8 cellular contexts compared by ENCODE assay signal in genomic region chr11:123741159-123741951, GRCh38. TPM values are rescaled to one million over a fixed set of nuclear protein-coding genes. Genes with fewer than 3 reads are reported as not detected.
DNase-seq lines count a peak whose midpoint lies in the region; ATAC-seq, FAIRE-seq and TF ChIP-seq lines count a peak whose summit lies in the region.

Gene ZNF202 (minus strand): TSS chr11:123741660. CDS start chr11:123730888, 10,772 bp downstream.

- FAIRE-seq in HepG2 (lab: Jason Lieb, UNC) = no peak

- H3K9me3 ChIP-seq in CD4-positive, alpha-beta T cell (ENCODE audit: control insufficient read depth, low read length) = no peaks in the 10 kb centered on the region
- no peaks in the 10 kb centered on the region for H3K9me3 ChIP-seq in HepG2 (ENCODE audit: low read length)

- peaks cover 45% of the 10 kb centered on the region for H3K4me1 Mint-ChIP-seq in CD4-positive, alpha-beta T cell (ENCODE audit: low read depth)

- CTCF ChIA-PET in CD4-positive, alpha-beta T cell (lab: Charles Lee) = no interaction called here
- CTCF ChIA-PET in HepG2 (lab: Yijun Ruan, JAX; ENCODE audit: low intra/inter-chr PET ratio, low total read pairs) = no interaction called here

- no peak for TF ChIP-seq RAD21 in HepG2 (CRISPR knock-in tag; IDR thresholded peaks at IDR 0.05)

- peak within 1 kb of the TSS; percentile 81 for H3K4me2 ChIP-seq in HepG2 (ENCODE audit: low read depth, low read length)

- no peaks in the 10 kb centered on the region for H4K20me1 ChIP-seq in HepG2 (ENCODE audit: insufficient read depth, low read length)

- peaks cover 32% of the 10 kb centered on the region for H3K79me2 ChIP-seq in HepG2 (ENCODE audit: insufficient read depth, low read length)

- TF ChIP-seq CTCF in CD4-positive, alpha-beta T cell (IDR thresholded peaks at IDR 0.05) = no peak
- TF ChIP-seq CTCF in HepG2 (CRISPR knock-in tag; IDR thresholded peaks at IDR 0.05) = peak; percentile 35; the same call in 1 of the 2 replicates

- H3K27me3 ChIP-seq in CD4-positive, alpha-beta T cell (ENCODE audit: control insufficient read depth, insufficient read depth, low read length) = no peaks in the 10 kb centered on the region
- H3K27me3 ChIP-seq in HepG2 (ENCODE audit: control insufficient read depth in 1 of 2, insufficient read depth in 2 of 2, low read length in 2 of 2) = peaks cover 0 to 3% of the 10 kb centered on the region in 2 experiments; a peak in 1 of 5 replicates

- H3K4me1 ChIP-seq in HepG2 (ENCODE audit: insufficient read depth, low read length) = peaks cover 23% of the 10 kb centered on the region

- ATAC-seq in CD4-positive, alpha-beta T cell (ENCODE audit: poor library complexity) = peak; percentile 93
- ATAC-seq in GM19397 (IDR thresholded peaks at IDR 0.05; ENCODE audit: unreplicated experiment) (peak; percentile 99), HG03565 (IDR thresholded peaks at IDR 0.05; ENCODE audit: unreplicated experiment) (peak; percentile 98), HepG2 (peak; percentile 97)

- peak within 1 kb of the TSS; percentile 97 for H3K4me3 Mint-ChIP-seq in CD4-positive, alpha-beta T cell

- intact Hi-C loops in CD4-positive, alpha-beta T cell (cut with DNase I, micrococcal nuclease) = loop anchor here in 1 of 2 experiments (5.0 to 10.0 kb wide), 6 partner anchors 307 to 1211 kb away; partner anchors contain the start of genes CCDC15, ESAM, GRAMD1B and VWA5A
- intact Hi-C loops in HepG2 (cut with micrococcal nuclease; ENCODE audit: unreplicated experiment) = loop anchor here (5.0 kb wide), 1 partner anchor 1001 kb away; no protein-coding TSS in a partner anchor

- peak within 1 kb of the TSS; percentile 86 for H3K27ac Mint-ChIP-seq in CD4-positive, alpha-beta T cell

- 0% methylated on average over 13 of the region's 65 CpGs for WGBS in HepG2 (ENCODE audit: low lambda C conversion rate)

- peak within 1 kb of the TSS; percentile 33 for H3K27ac ChIP-seq in CD4-positive, alpha-beta T cell (ENCODE audit: low read depth, low read length)
- H3K27ac ChIP-seq in HepG2 (ENCODE audit: extremely low read length, insufficient read depth, low read length) = peak within 1 kb of the TSS; percentile 80

- H2AFZ ChIP-seq in HepG2 (ENCODE audit: low read length) = peak within 1 kb of the TSS; percentile 90

- peaks cover 34% of the 10 kb centered on the region for H3K36me3 Mint-ChIP-seq in CD4-positive, alpha-beta T cell (ENCODE audit: low read depth)

- H3K27me3 Mint-ChIP-seq in CD4-positive, alpha-beta T cell = peaks cover 10% of the 10 kb centered on the region

- in situ Hi-C loops in HepG2 (cut with HindIII; ENCODE audit: extremely low pct_ligation_motif_present, low pct_unique_long_range_greater_than_20kb) = no loop called here

- BruUV-seq in HepG2 (replicated peaks; lab: Mats Ljungman, UMichigan) = TSS peak; percentile 51

- no peaks in the 10 kb centered on the region for H3K9me3 Mint-ChIP-seq in CD4-positive, alpha-beta T cell

- peak within 1 kb of the TSS; percentile 90 to 91 (median 90) for H3K4me3 ChIP-seq in HepG2 (replicated peaks in 1 of 3; ENCODE audit: insufficient read depth in 1 of 3, low read depth in 2 of 3, low read length in 3 of 3)

- peak within 1 kb of the TSS; percentile 89 for H3K9ac ChIP-seq in HepG2 (ENCODE audit: insufficient read depth, low read depth, low read length)

- POLR2A ChIA-PET in CD4-positive, alpha-beta T cell (lab: Charles Lee) = no interaction called here
- POLR2A ChIA-PET in HepG2 (lab: Yijun Ruan, JAX) = no interaction called here

- DNase-seq in CD4-positive, alpha-beta T cell = peak; percentile 81 to 91 (median 88)
- DNase-seq in NCI-H748 treated with DMSO at 0.1 percent for 48 hours (lab: John Stamatoyannopoulos, UW) (peak; percentile 65), dedifferentiated amniotic fluid mesenchymal stem cell (ENCODE audit: extremely low spot score) (peak; percentile 88), HepG2 (ENCODE audit: low spot score) (peak; percentile 79)
- DNase-seq in activated CD4-positive, alpha-beta T cell treated with anti-CD3 and anti-CD28 coated beads, Interleukin-2, amount 50 U/mL, for 24 hours (ENCODE audit: low read depth in 1 of 2, low spot score in 1 of 2) = peak; percentile 83 to 89
- peak; percentile 86 to 87 for DNase-seq in stimulated activated CD4-positive, alpha-beta T cell treated with anti-CD3 and anti-CD28 coated beads, Interleukin-2, amount 100 ng/mL, for 48 hours

- peaks cover 1 to 14% of the 10 kb centered on the region in 2 experiments; a peak in 3 of 5 replicates for H3K36me3 ChIP-seq in HepG2 (replicated peaks in 1 of 2; ENCODE audit: control insufficient read depth in 1 of 2, insufficient read depth in 2 of 2, low read length in 2 of 2)

- TF ChIP-seq EP300 in HepG2 (IDR thresholded peaks at IDR 0.05; ENCODE audit: low read depth in 2 of 2, low read length in 2 of 2) (no peak), HepG2 (CRISPR knock-in tag; IDR thresholded peaks at IDR 0.05; ENCODE audit: borderline replicate concordance) (no peak; the same call in 1 of the 2 replicates)

- TF ChIP-seq POLR2A in HepG2 (IDR thresholded peaks at IDR 0.05; ENCODE audit: insufficient read depth in 1 of 2, low read depth in 2 of 2, low read length in 2 of 2) = peak; percentile 57 to 71; a peak in 3 of 4 replicates

TF ChIP-seq in HepG2, 621 proteins besides CTCF, POLR2A, EP300 and RAD21 (continues in another document):
- no peak for TF ChIP-seq ZNF34 (CRISPR knock-in tag; IDR thresholded peaks at IDR 0.05; ENCODE audit: borderline replicate concordance)
- TF ChIP-seq, protein P1, sequence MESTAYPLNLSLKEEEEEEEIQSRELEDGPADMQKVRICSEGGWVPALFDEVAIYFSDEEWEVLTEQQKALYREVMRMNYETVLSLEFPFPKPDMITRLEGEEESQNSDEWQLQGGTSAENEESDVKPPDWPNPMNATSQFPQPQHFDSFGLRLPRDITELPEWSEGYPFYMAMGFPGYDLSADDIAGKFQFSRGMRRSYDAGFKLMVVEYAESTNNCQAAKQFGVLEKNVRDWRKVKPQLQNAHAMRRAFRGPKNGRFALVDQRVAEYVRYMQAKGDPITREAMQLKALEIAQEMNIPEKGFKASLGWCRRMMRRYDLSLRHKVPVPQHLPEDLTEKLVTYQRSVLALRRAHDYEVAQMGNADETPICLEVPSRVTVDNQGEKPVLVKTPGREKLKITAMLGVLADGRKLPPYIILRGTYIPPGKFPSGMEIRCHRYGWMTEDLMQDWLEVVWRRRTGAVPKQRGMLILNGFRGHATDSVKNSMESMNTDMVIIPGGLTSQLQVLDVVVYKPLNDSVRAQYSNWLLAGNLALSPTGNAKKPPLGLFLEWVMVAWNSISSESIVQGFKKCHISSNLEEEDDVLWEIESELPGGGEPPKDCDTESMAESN (CRISPR knock-in tag; conservative IDR thresholded peaks at IDR 0.05) = peak; percentile 49; the same call in 1 of the 2 replicates
- no peak for TF ChIP-seq HNRNPH1 (optimal IDR thresholded peaks at IDR 0.05; ENCODE audit: low read depth, low read length)
- no peak for TF ChIP-seq ZNF816 (CRISPR knock-in tag; IDR thresholded peaks at IDR 0.05; ENCODE audit: borderline replicate concordance)
- TF ChIP-seq, protein P2, sequence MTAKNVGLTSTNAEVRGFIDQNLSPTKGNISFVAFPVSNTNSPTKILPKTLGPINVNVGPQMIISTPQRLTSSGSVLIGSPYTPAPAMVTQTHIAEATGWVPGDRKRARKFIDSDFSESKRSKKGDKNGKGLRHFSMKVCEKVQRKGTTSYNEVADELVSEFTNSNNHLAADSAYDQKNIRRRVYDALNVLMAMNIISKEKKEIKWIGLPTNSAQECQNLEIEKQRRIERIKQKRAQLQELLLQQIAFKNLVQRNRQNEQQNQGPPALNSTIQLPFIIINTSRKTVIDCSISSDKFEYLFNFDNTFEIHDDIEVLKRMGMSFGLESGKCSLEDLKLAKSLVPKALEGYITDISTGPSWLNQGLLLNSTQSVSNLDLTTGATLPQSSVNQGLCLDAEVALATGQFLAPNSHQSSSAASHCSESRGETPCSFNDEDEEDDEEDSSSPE (CRISPR knock-in tag; IDR thresholded peaks at IDR 0.05) = peak; percentile 74
- TF ChIP-seq, protein P3, sequence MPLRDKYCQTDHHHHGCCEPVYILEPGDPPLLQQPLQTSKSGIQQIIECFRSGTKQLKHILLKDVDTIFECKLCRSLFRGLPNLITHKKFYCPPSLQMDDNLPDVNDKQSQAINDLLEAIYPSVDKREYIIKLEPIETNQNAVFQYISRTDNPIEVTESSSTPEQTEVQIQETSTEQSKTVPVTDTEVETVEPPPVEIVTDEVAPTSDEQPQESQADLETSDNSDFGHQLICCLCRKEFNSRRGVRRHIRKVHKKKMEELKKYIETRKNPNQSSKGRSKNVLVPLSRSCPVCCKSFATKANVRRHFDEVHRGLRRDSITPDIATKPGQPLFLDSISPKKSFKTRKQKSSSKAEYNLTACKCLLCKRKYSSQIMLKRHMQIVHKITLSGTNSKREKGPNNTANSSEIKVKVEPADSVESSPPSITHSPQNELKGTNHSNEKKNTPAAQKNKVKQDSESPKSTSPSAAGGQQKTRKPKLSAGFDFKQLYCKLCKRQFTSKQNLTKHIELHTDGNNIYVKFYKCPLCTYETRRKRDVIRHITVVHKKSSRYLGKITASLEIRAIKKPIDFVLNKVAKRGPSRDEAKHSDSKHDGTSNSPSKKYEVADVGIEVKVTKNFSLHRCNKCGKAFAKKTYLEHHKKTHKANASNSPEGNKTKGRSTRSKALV (CRISPR knock-in tag; IDR thresholded peaks at IDR 0.05) = no peak

RNA-seq across cellular contexts. Expression of gene ZNF202, which starts in this region (rescaled TPM):
- 1 to 10 TPM; 6.8 to 8.0 TPM for total RNA-seq in CD4-positive, alpha-beta T cell
- 7.0 and 7.7 TPM in 2 replicates for total RNA-seq in HepG2 (2016; rRNA removed; fragmentation: Illumina TruSeq; extraction: Trizol)
- total RNA-seq in HepG2 (2016; cell fraction: cytosol; rRNA removed; fragmentation: Illumina TruSeq; extraction: Trizol; ENCODE audit: low read depth) = 1.9 and 2.1 TPM in 2 replicates
- total RNA-seq in HepG2 (2016; cell fraction: insoluble cytoplasmic fraction; rRNA removed; fragmentation: Illumina TruSeq; extraction: Trizol) = 6.8 and 9.5 TPM in 2 replicates
- 4.8 and 5.3 TPM in 2 replicates for total RNA-seq in HepG2 (2016; cell fraction: membrane; rRNA removed; fragmentation: Illumina TruSeq; extraction: Trizol)
- 17.0 and 19.4 TPM in 2 replicates for total RNA-seq in HepG2 (2016; cell fraction: nucleus; rRNA removed; fragmentation: Illumina TruSeq; extraction: Trizol)
- 7.9 and 8.9 TPM in 2 replicates for polyA plus RNA-seq in HepG2 (2011; rRNA removed)
- polyA plus RNA-seq in HepG2 (2011; cell fraction: cytosol; rRNA removed) = 4.0 and 4.4 TPM in 2 replicates
- 21.2 and 23.5 TPM in 2 replicates for polyA plus RNA-seq in HepG2 (2011; cell fraction: nucleus; rRNA removed)
- polyA plus RNA-seq in HepG2 (2012) = 6.6 and 7.0 TPM in 2 replicates
- 1.4 and 1.8 TPM in 2 replicates for polyA plus RNA-seq in HepG2 (2016; cell fraction: cytosol; fragmentation: Illumina TruSeq; extraction: Trizol; ENCODE audit: low read depth)
- 8.9 and 9.7 TPM in 2 replicates for polyA plus RNA-seq in HepG2 (2016; cell fraction: insoluble cytoplasmic fraction; fragmentation: Illumina TruSeq; extraction: Trizol; ENCODE audit: low read depth)
- 3.3 and 4.2 TPM in 2 replicates for polyA plus RNA-seq in HepG2 (2016; cell fraction: membrane; fragmentation: Illumina TruSeq; extraction: Trizol; ENCODE audit: low read depth)
- 42.0 and 44.3 TPM in 2 replicates for polyA plus RNA-seq in HepG2 (2016; cell fraction: nucleus; fragmentation: Illumina TruSeq; extraction: Trizol; ENCODE audit: insufficient read depth, low read depth)
- 6.7 and 6.8 TPM in 2 replicates for polyA minus RNA-seq in HepG2 (2011; rRNA and poly(A)+ RNA removed; ENCODE audit: low replicate concordance)
- 2.2 and 4.4 TPM in 2 replicates for polyA minus RNA-seq in HepG2 (2011; cell fraction: cytosol; rRNA and poly(A)+ RNA removed)
- polyA minus RNA-seq in HepG2 (2011; cell fraction: nucleus; rRNA and poly(A)+ RNA removed) = 32.9 and 35.7 TPM in 2 replicates

Comparison
In these comparisons a context has a peak if more than half of its experiments do, and no peak if none do; other contexts are left out.
1. Peak in every context shown above with its lines: DNase-seq, ATAC-seq, H3K4me3 ChIP-seq and H3K27ac ChIP-seq.